ENCODE assay signal across 11 cellular contexts in the genomic region with DNA sequence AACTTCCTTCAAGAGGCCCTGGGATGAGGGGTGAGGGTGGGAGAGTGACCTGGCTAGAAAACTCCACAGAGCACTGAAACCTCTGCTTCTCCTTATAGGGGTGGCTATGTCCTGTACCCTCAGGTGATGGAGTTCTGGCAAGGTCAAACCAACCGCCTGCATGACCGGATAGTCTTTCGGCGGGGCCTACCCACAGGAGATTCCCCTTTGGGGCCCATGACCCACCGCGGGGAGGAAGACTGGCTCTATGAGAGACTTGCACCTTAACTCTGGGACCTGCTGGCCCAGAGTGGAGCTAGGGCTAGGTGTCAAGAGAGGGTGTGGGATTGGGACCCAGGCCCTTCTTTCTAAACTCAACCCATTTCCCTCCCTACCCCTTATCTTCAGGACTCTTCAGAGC. TPM values are rescaled to one million over a fixed set of nuclear protein-coding genes. Genes with fewer than 3 reads are reported as not detected.
DNase-seq lines count a peak whose midpoint lies in the region; ATAC-seq and TF ChIP-seq lines count a peak whose summit lies in the region.
"Had no signal": no experiment of that assay in that cellular context is flagged by ENCODE, and none has a peak within 500 bp of the region (broad histone marks: within the 10 kb centered on the region; RNA-seq: fewer than 3 reads in every experiment).

No MANE protein-coding gene starts in this region.

- no peak overlapping the region for H3K4me3 ChIP-seq in lower lobe of right lung
- H3K4me3 ChIP-seq in stomach = no peak overlapping the region
- H3K4me3 ChIP-seq in A673 (ENCODE audit: low read depth, low read length, poor library complexity, severe bottlenecking) = no peak overlapping the region
- H3K4me3 ChIP-seq in foreskin fibroblast (ENCODE audit: low read depth in 1 of 2, low read length in 2 of 2) = no peak overlapping the region

- H3K4me1 Mint-ChIP-seq in activated CD8-positive, alpha-beta T cell treated with anti-CD3 and anti-CD28 coated beads, Interleukin-2, amount 10 ng/mL, durations not matched to agents 7 days and 5 days (ENCODE audit: low read depth) = peaks cover 71% of the 10 kb centered on the region
- H3K4me1 Mint-ChIP-seq in activated CD8-positive, alpha-beta T cell treated with anti-CD3 and anti-CD28 coated beads for 36 hours (ENCODE audit: low read depth) = peaks cover 65% of the 10 kb centered on the region
- peaks cover 61% of the 10 kb centered on the region for H3K4me1 Mint-ChIP-seq in activated naive CD8-positive, alpha-beta T cell treated with anti-CD3 and anti-CD28 coated beads for 36 hours

- H3K27me3 ChIP-seq in lower lobe of right lung (ENCODE audit: low read depth) = no peaks in the 10 kb centered on the region
- no peaks in the 10 kb centered on the region for H3K27me3 ChIP-seq in stomach
- no peaks in the 10 kb centered on the region for H3K27me3 ChIP-seq in A673 (replicated peaks; ENCODE audit: insufficient read depth, low read depth, low read length, poor library complexity)

- TF ChIP-seq CTCF in activated CD8-positive, alpha-beta T cell treated with anti-CD3 and anti-CD28 coated beads for 36 hours (IDR thresholded peaks at IDR 0.05) = no peak
- no peak for TF ChIP-seq CTCF in lower lobe of right lung (IDR thresholded peaks at IDR 0.05)
- TF ChIP-seq CTCF in stomach (IDR thresholded peaks at IDR 0.05) = no peak
- TF ChIP-seq CTCF in A673 (conservative IDR thresholded peaks at IDR 0.05; ENCODE audit: low read depth, low read length) = no peak
- TF ChIP-seq CTCF in foreskin fibroblast (IDR thresholded peaks at IDR 0.05; ENCODE audit: low read depth, low read length) = no peak

- intact Hi-C loops in activated CD8-positive, alpha-beta T cell treated with anti-CD3 and anti-CD28 coated beads for 36 hours (cut with micrococcal nuclease) = loop anchor here (10.0 kb wide), 1 partner anchor 68 kb away; no protein-coding TSS in a partner anchor
- intact Hi-C loops in lower lobe of right lung (cut with DNase I) = no loop called here
- intact Hi-C loops in stomach (cut with DNase I; ENCODE audit: low total_unique reads) = no loop called here
- intact Hi-C loops in A673 (cut with micrococcal nuclease; ENCODE audit: unreplicated experiment) = loop anchor here (10.0 kb wide), 1 partner anchor 102 kb away; a partner anchor contains a TSS

- no TSS peak for BruUV-seq in A673 (replicated peaks; lab: Mats Ljungman, UMichigan)

- H3K4me3 Mint-ChIP-seq in activated CD8-positive, alpha-beta T cell treated with anti-CD3 and anti-CD28 coated beads, Interleukin-2, amount 10 ng/mL, durations not matched to agents 7 days and 5 days = no peak overlapping the region
- H3K4me3 Mint-ChIP-seq in activated CD8-positive, alpha-beta T cell treated with anti-CD3 and anti-CD28 coated beads for 36 hours = no peak overlapping the region
- H3K4me3 Mint-ChIP-seq in activated naive CD8-positive, alpha-beta T cell treated with anti-CD3 and anti-CD28 coated beads for 36 hours = no peak overlapping the region
- H3K4me3 Mint-ChIP-seq: stimulated activated memory B cell treated with anti-CD40 and anti-IgM and Interleukin-4, amounts not matched to agents 10 μg/mL and 1 μg/mL and 100 μg/mL, for 72 hours had no signal

- H3K4me1 ChIP-seq in lower lobe of right lung (peaks cover 66% of the 10 kb centered on the region), stomach (peaks cover 61 to 88% (median 76%) of the 10 kb centered on the region in 4 donors), A673 (ENCODE audit: insufficient read depth, low read length, poor library complexity, severe bottlenecking) (peaks cover 10% of the 10 kb centered on the region)

- no peak for TF ChIP-seq POLR2A in stomach (IDR thresholded peaks at IDR 0.05)

- peaks cover 58% of the 10 kb centered on the region for H3K36me3 Mint-ChIP-seq in activated CD8-positive, alpha-beta T cell treated with anti-CD3 and anti-CD28 coated beads, Interleukin-2, amount 10 ng/mL, durations not matched to agents 7 days and 5 days (ENCODE audit: low read depth)
- peaks cover 39% of the 10 kb centered on the region for H3K36me3 Mint-ChIP-seq in activated CD8-positive, alpha-beta T cell treated with anti-CD3 and anti-CD28 coated beads for 36 hours (ENCODE audit: low read depth)
- H3K36me3 Mint-ChIP-seq in activated naive CD8-positive, alpha-beta T cell treated with anti-CD3 and anti-CD28 coated beads for 36 hours = peaks cover 48% of the 10 kb centered on the region

- H3K27me3 Mint-ChIP-seq in activated CD8-positive, alpha-beta T cell treated with anti-CD3 and anti-CD28 coated beads, Interleukin-2, amount 10 ng/mL, durations not matched to agents 7 days and 5 days (ENCODE audit: low read depth) = no peaks in the 10 kb centered on the region
- H3K27me3 Mint-ChIP-seq in activated CD8-positive, alpha-beta T cell treated with anti-CD3 and anti-CD28 coated beads for 36 hours = no peaks in the 10 kb centered on the region
- H3K27me3 Mint-ChIP-seq in activated naive CD8-positive, alpha-beta T cell treated with anti-CD3 and anti-CD28 coated beads for 36 hours = no peaks in the 10 kb centered on the region
- H3K27me3 Mint-ChIP-seq: stimulated activated memory B cell treated with anti-CD40 and anti-IgM and Interleukin-4, amounts not matched to agents 10 μg/mL and 1 μg/mL and 100 μg/mL, for 72 hours had no signal

- DNase-seq in activated CD8-positive, alpha-beta T cell treated with anti-CD3 and anti-CD28 coated beads, Interleukin-2, amount 10 ng/mL, durations not matched to agents 7 days and 5 days = no peak
- DNase-seq in activated CD8-positive, alpha-beta T cell treated with anti-CD3 and anti-CD28 coated beads for 36 hours = no peak
- DNase-seq in activated naive CD8-positive, alpha-beta T cell treated with anti-CD3 and anti-CD28 coated beads for 36 hours = no peak
- DNase-seq in lower lobe of right lung (no peak), stomach (no peak), A673 (ENCODE audit: low spot score) (no peak), NCI-H2029 (lab: John Stamatoyannopoulos, UW) (no peak), foreskin fibroblast (no peak)

- CTCF ChIA-PET in activated CD8-positive, alpha-beta T cell treated with anti-CD3 and anti-CD28 coated beads, Interleukin-2, amount 10 ng/mL, durations not matched to agents 7 days and 5 days (lab: Charles Lee) = interaction anchor here (0.6 to 12.9 kb wide), 33 partner anchors 10 to 906 kb away, joined by 3 to 328 read pairs (median 4); a partner anchor contains a TSS
- CTCF ChIA-PET in activated CD8-positive, alpha-beta T cell treated with anti-CD3 and anti-CD28 coated beads for 36 hours (lab: Charles Lee) = interaction anchor here (0.7 to 16.3 kb wide), 34 partner anchors 10 to 242 kb away, joined by 3 to 284 read pairs (median 4); a partner anchor contains a TSS
- CTCF ChIA-PET in A673 (lab: Charles Lee) = interaction anchor here (0.6 to 2.1 kb wide), 11 partner anchors 10 to 105 kb away, joined by 3 to 10 read pairs (median 5); a partner anchor contains a TSS

- POLR2A ChIA-PET in activated CD8-positive, alpha-beta T cell treated with anti-CD3 and anti-CD28 coated beads, Interleukin-2, amount 10 ng/mL, durations not matched to agents 7 days and 5 days (lab: Charles Lee) = interaction anchor here (1.0 to 2.9 kb wide), 4 partner anchors 8 to 115 kb away, joined by 3 to 8 read pairs (median 4); a partner anchor contains a TSS
- POLR2A ChIA-PET in activated CD8-positive, alpha-beta T cell treated with anti-CD3 and anti-CD28 coated beads for 36 hours (lab: Charles Lee) = interaction anchor here (0.8 to 1.1 kb wide), 3 partner anchors 10 to 26 kb away, joined by 3 to 8 read pairs (median 4); a partner anchor contains a TSS
- POLR2A ChIA-PET in A673 (lab: Charles Lee; ENCODE audit: low non-redundant PET) = no interaction called here

- peak overlapping the region; percentile 4 for H3K27ac ChIP-seq in lower lobe of right lung
- peak overlapping the region; percentile 73 to 94 (median 89) for H3K27ac ChIP-seq in stomach
- H3K27ac ChIP-seq in A673 (ENCODE audit: low read depth, low read length, poor library complexity, severe bottlenecking) = no peak overlapping the region

- no peak for TF ChIP-seq EP300 in stomach (IDR thresholded peaks at IDR 0.05)

- peak overlapping the region; percentile 91 for H3K27ac Mint-ChIP-seq in activated CD8-positive, alpha-beta T cell treated with anti-CD3 and anti-CD28 coated beads, Interleukin-2, amount 10 ng/mL, durations not matched to agents 7 days and 5 days
- no peak overlapping the region for H3K27ac Mint-ChIP-seq in activated CD8-positive, alpha-beta T cell treated with anti-CD3 and anti-CD28 coated beads for 36 hours
- H3K27ac Mint-ChIP-seq in activated naive CD8-positive, alpha-beta T cell treated with anti-CD3 and anti-CD28 coated beads for 36 hours = peak overlapping the region; percentile 81

- H3K36me3 ChIP-seq in lower lobe of right lung = peaks cover 32% of the 10 kb centered on the region
- H3K36me3 ChIP-seq in stomach = peaks cover 6 to 36% (median 29%) of the 10 kb centered on the region in 4 donors
- no peaks in the 10 kb centered on the region for H3K36me3 ChIP-seq in A673 (ENCODE audit: insufficient read depth, low read length, poor library complexity, severe bottlenecking)

- ATAC-seq in activated CD8-positive, alpha-beta T cell treated with anti-CD3 and anti-CD28 coated beads, Interleukin-2, amount 10 ng/mL, durations not matched to agents 7 days and 5 days = no peak
- no peak for ATAC-seq in activated CD8-positive, alpha-beta T cell treated with anti-CD3 and anti-CD28 coated beads for 36 hours
- no peak for ATAC-seq in lower lobe of right lung

- H3K9me3 Mint-ChIP-seq in activated CD8-positive, alpha-beta T cell treated with anti-CD3 and anti-CD28 coated beads, Interleukin-2, amount 10 ng/mL, durations not matched to agents 7 days and 5 days (ENCODE audit: insufficient read depth) = no peaks in the 10 kb centered on the region
- H3K9me3 Mint-ChIP-seq in activated CD8-positive, alpha-beta T cell treated with anti-CD3 and anti-CD28 coated beads for 36 hours = no peaks in the 10 kb centered on the region
- no peaks in the 10 kb centered on the region for H3K9me3 Mint-ChIP-seq in activated naive CD8-positive, alpha-beta T cell treated with anti-CD3 and anti-CD28 coated beads for 36 hours
- H3K9me3 Mint-ChIP-seq: stimulated activated memory B cell treated with anti-CD40 and anti-IgM and Interleukin-4, amounts not matched to agents 10 μg/mL and 1 μg/mL and 100 μg/mL, for 72 hours had no signal

- no peaks in the 10 kb centered on the region for H3K9me3 ChIP-seq in lower lobe of right lung
- no peaks in the 10 kb centered on the region for H3K9me3 ChIP-seq in stomach
- H3K9me3 ChIP-seq in A673 (ENCODE audit: low read depth, low read length, poor library complexity, severe bottlenecking) = no peaks in the 10 kb centered on the region

- 86 to 96% (median 87%) methylated on average over 6 of the region's 6 CpGs for WGBS in stomach, 5 donors

RNA-seq across cellular contexts. Expression of a gene that starts 5.1 kb away (rescaled TPM):
- total RNA-seq in activated CD8-positive, alpha-beta T cell treated with anti-CD3 and anti-CD28 coated beads, Interleukin-2, amount 10 ng/mL, durations not matched to agents 7 days and 5 days = 10 to 100 TPM; 37.9 to 44.0 TPM
- 10 to 100 TPM; 41.0 to 42.7 TPM for total RNA-seq in activated CD8-positive, alpha-beta T cell treated with anti-CD3 and anti-CD28 coated beads for 36 hours
- total RNA-seq in activated naive CD8-positive, alpha-beta T cell treated with anti-CD3 and anti-CD28 coated beads for 36 hours = 10 to 100 TPM; 56.1 to 61.1 TPM
- 29.2 TPM for total RNA-seq in lower lobe of right lung
- total RNA-seq in stomach = 10 to 100 TPM in 4 of 5 donors, not detected in 1; 12.1 to 44.2 (median 19.8) TPM
- 10 to 100 TPM in 1 of 3 donors, 1 to 10 TPM in 2; 7.6 to 10.3 (median 8.6) TPM for polyA plus RNA-seq in stomach
- 12.3 and 14.6 TPM in 2 replicates for total RNA-seq in A673 (2021)

RNA-seq across cellular contexts. Expression of a gene that starts 11.2 kb away (rescaled TPM):
- not detected for total RNA-seq in activated CD8-positive, alpha-beta T cell treated with anti-CD3 and anti-CD28 coated beads, Interleukin-2, amount 10 ng/mL, durations not matched to agents 7 days and 5 days
- total RNA-seq in activated CD8-positive, alpha-beta T cell treated with anti-CD3 and anti-CD28 coated beads for 36 hours = not detected
- not detected for total RNA-seq in activated naive CD8-positive, alpha-beta T cell treated with anti-CD3 and anti-CD28 coated beads for 36 hours
- 48.1 TPM for total RNA-seq in lower lobe of right lung
- 10 to 100 TPM; 23.9 to 93.6 (median 69.8) TPM for total RNA-seq in stomach
- polyA plus RNA-seq in stomach = 100 to 1,000 TPM in 1 of 3 donors, 10 to 100 TPM in 2; 71.0 to 102 (median 97.9) TPM
- total RNA-seq in A673 (2021) = not detected in 2 replicates
- total RNA-seq: A172, dermis microvascular lymphatic vessel endothelial cell had no signal

RNA-seq across cellular contexts. Expression of a gene that starts 24.4 kb away (rescaled TPM):
- total RNA-seq in activated CD8-positive, alpha-beta T cell treated with anti-CD3 and anti-CD28 coated beads, Interleukin-2, amount 10 ng/mL, durations not matched to agents 7 days and 5 days = 100 to 1,000 TPM; 186 to 196 TPM
- total RNA-seq in activated CD8-positive, alpha-beta T cell treated with anti-CD3 and anti-CD28 coated beads for 36 hours = 100 to 1,000 TPM; 161 to 171 TPM
- 100 to 1,000 TPM; 163 to 168 TPM for total RNA-seq in activated naive CD8-positive, alpha-beta T cell treated with anti-CD3 and anti-CD28 coated beads for 36 hours
- total RNA-seq in lower lobe of right lung (161 TPM), stomach (100 to 1,000 TPM; 101 to 682 (median 474) TPM), A673 (2021) (172 and 204 TPM in 2 replicates)
- polyA plus RNA-seq in stomach = 100 to 1,000 TPM; 155 to 300 (median 242) TPM

RNA-seq across cellular contexts. Expression of a gene that starts 50.5 kb away (rescaled TPM):
- total RNA-seq in activated CD8-positive, alpha-beta T cell treated with anti-CD3 and anti-CD28 coated beads, Interleukin-2, amount 10 ng/mL, durations not matched to agents 7 days and 5 days = 10 to 100 TPM; 23.7 to 24.5 TPM
- 10 to 100 TPM; 11.5 to 13.2 TPM for total RNA-seq in activated CD8-positive, alpha-beta T cell treated with anti-CD3 and anti-CD28 coated beads for 36 hours
- total RNA-seq in activated naive CD8-positive, alpha-beta T cell treated with anti-CD3 and anti-CD28 coated beads for 36 hours = 10 to 100 TPM; 18.1 to 18.8 TPM
- total RNA-seq in lower lobe of right lung (19.4 TPM), stomach (10 to 100 TPM in 2 of 5 donors, 1 to 10 TPM in 2, under 1 TPM in 1; 0.87 to 22.8 (median 3.1) TPM), A673 (2021) (19.5 and 29.1 TPM in 2 replicates)
- 10 to 100 TPM in 1 of 3 donors, 1 to 10 TPM in 2; 4.7 to 11.9 (median 8.0) TPM for polyA plus RNA-seq in stomach

Comparison
In these comparisons a context has a peak if more than half of its experiments do, and no peak if none do; other contexts are left out.
1. RNA of a gene that starts 11.2 kb away (total RNA-seq): 23.9 to 93.6 TPM in stomach and 48.1 TPM in lower lobe of right lung (single experiment); not detected in activated CD8-positive, alpha-beta T cell treated with anti-CD3 and anti-CD28 coated beads, Interleukin-2, amount 10 ng/mL, durations not matched to agents 7 days and 5 days, not detected in activated CD8-positive, alpha-beta T cell treated with anti-CD3 and anti-CD28 coated beads for 36 hours, not detected in activated naive CD8-positive, alpha-beta T cell treated with anti-CD3 and anti-CD28 coated beads for 36 hours and not detected in A673; every median in the first group is over 10 times any median in the second.
2. intact Hi-C loops: an anchor here in activated CD8-positive, alpha-beta T cell treated with anti-CD3 and anti-CD28 coated beads for 36 hours (10.0 kb wide) and A673 (10.0 kb wide); none called in lower lobe of right lung and stomach.